Comparison of ENCODE assay signal across 3 cellular contexts in the genomic region with DNA sequence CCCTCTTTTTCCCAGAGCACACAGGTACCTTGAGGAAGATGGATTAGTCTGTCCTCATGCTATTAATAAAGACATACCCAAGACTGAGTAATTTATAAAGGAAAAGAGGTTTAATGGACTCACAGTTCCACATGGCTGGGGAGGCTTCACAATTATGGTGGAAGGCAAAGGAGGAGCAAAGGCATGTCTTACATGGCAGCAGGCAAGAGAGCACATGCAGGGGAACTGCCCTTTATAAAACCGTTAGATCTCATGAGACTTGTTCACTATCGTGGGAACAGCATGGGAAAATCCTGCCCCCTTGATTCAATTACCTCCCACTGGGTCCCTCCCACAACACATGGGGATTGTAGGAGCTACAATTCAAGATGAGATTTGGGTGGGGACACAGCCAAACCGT. TPM values are rescaled to one million over a fixed set of nuclear protein-coding genes. Genes with fewer than 3 reads are reported as not detected.
"Had no signal": no experiment of that assay in that cellular context is flagged by ENCODE, and none has a peak within 500 bp of the region (broad histone marks: within the 10 kb centered on the region; RNA-seq: fewer than 3 reads in every experiment).

No MANE protein-coding gene starts in this region.

RNA-seq across cellular contexts. Expression of gene SSTR2, which starts 20.6 kb away (rescaled TPM):
- total RNA-seq: GM23248, HT-29, IMR-90 had no signal
